7 cellular contexts compared by ENCODE assay signal in genomic region chr10:43446219-43447017, GRCh38. TPM values are rescaled to one million over a fixed set of nuclear protein-coding genes. Genes with fewer than 3 reads are reported as not detected.
DNase-seq lines count a peak whose midpoint lies in the region; ATAC-seq, FAIRE-seq and TF ChIP-seq lines count a peak whose summit lies in the region.
"Not testable (repeated sequence)": the region's sequence is repeated elsewhere in the genome, so short reads cannot be mapped to it uniquely, and the experiment has no call there.

No MANE protein-coding gene starts in this region.

- H3K9me3 Mint-ChIP-seq in activated CD8-positive, alpha-beta T cell treated with anti-CD3 and anti-CD28 coated beads for 36 hours, result not testable (repeated sequence)

- BruUV-seq in K562 (replicated peaks; lab: Mats Ljungman, UMichigan); HepG2 (replicated peaks; lab: Mats Ljungman, UMichigan): not testable (repeated sequence)

- DNase-seq in DND-41, result peak; percentile 57
- DNase-seq in T-helper 17 cell; K562 (ENCODE audit: extremely low read depth in 1 of 4, low spot score in 3 of 4); HepG2 (ENCODE audit: low spot score): not testable (repeated sequence)
- DNase-seq in activated CD8-positive, alpha-beta T cell treated with anti-CD3 and anti-CD28 coated beads for 36 hours, result peak; percentile 30
- DNase-seq in mesendoderm, result peak; percentile 64

- not testable (repeated sequence) for H3K27me3 ChIP-seq in DND-41 (ENCODE audit: insufficient read depth, low read length, poor library complexity); K562 (ENCODE audit: control insufficient read depth in 2 of 2, insufficient read depth in 2 of 2, low read length in 2 of 2); HepG2 (ENCODE audit: control insufficient read depth in 1 of 2, insufficient read depth in 2 of 2, low read length in 2 of 2); mesendoderm (ENCODE audit: insufficient read depth, low read length, poor library complexity)

- H3K4ac ChIP-seq in mesendoderm (ENCODE audit: low read depth, low read length), result not testable (repeated sequence)

- in situ Hi-C loops in K562 (cut with MboI); HepG2 (cut with HindIII; ENCODE audit: extremely low pct_ligation_motif_present, low pct_unique_long_range_greater_than_20kb): not testable (repeated sequence)

- not testable (repeated sequence) for H3K4me1 Mint-ChIP-seq in T-helper 17 cell; activated CD8-positive, alpha-beta T cell treated with anti-CD3 and anti-CD28 coated beads for 36 hours (ENCODE audit: low read depth)

- not testable (repeated sequence) for TF ChIP-seq RAD21 in K562 (CRISPR knock-in tag; conservative IDR thresholded peaks at IDR 0.05 in 1 of 2, IDR thresholded peaks at IDR 0.05 in 1 of 2); HepG2 (CRISPR knock-in tag; IDR thresholded peaks at IDR 0.05)

- H4K8ac ChIP-seq in mesendoderm (ENCODE audit: low read depth, low read length), result not testable (repeated sequence)

- WGBS in K562 (ENCODE audit: insufficient coverage, low coverage, missing lambda C conversion rate), result 78% methylated on average over 26 of the region's 53 CpGs
- WGBS in HepG2 (ENCODE audit: low lambda C conversion rate), result 98% methylated on average over 13 of the region's 53 CpGs
- WGBS in mesendoderm (ENCODE audit: extremely low coverage, insufficient coverage, low lambda C conversion rate), result no CpG with 5 or more reads among the region's 53 CpGs

- TF ChIP-seq CTCF in DND-41 (IDR thresholded peaks at IDR 0.05; ENCODE audit: borderline replicate concordance, extremely low read depth, low read length, poor library complexity, severe bottlenecking); HEK293 (tag by site-specific recombination; IDR thresholded peaks at IDR 0.05); activated CD8-positive, alpha-beta T cell treated with anti-CD3 and anti-CD28 coated beads for 36 hours (IDR thresholded peaks at IDR 0.05); K562 (IDR thresholded peaks at IDR 0.05 in 2 of 3, conservative IDR thresholded peaks at IDR 0.05 in 1 of 3; ENCODE audit: insufficient read depth in 2 of 3, low read depth in 1 of 3, low read length in 3 of 3); HepG2 (CRISPR knock-in tag; IDR thresholded peaks at IDR 0.05): not testable (repeated sequence)

- H3K9ac ChIP-seq in DND-41 (ENCODE audit: low read depth, low read length); K562 (ENCODE audit: insufficient read depth in 1 of 2, low read depth in 2 of 2, low read length in 2 of 2); HepG2 (ENCODE audit: insufficient read depth, low read depth, low read length); mesendoderm (ENCODE audit: low read length): not testable (repeated sequence)

- not testable (repeated sequence) for H3K56ac ChIP-seq in mesendoderm (ENCODE audit: low read length)

- H4K5ac ChIP-seq in mesendoderm (ENCODE audit: low read length), result not testable (repeated sequence)

- H3K9me3 ChIP-seq in DND-41 (ENCODE audit: insufficient read depth, low read length, severe bottlenecking); HEK293 (ENCODE audit: control insufficient read depth, insufficient read depth, low read depth, low read length); T-helper 17 cell (ENCODE audit: control insufficient read depth, low read length, poor library complexity, severe bottlenecking); K562 (replicated peaks; ENCODE audit: control insufficient read depth, insufficient read depth, low read depth, low read length); HepG2 (ENCODE audit: low read length): not testable (repeated sequence)

- not testable (repeated sequence) for H4K20me1 ChIP-seq in DND-41 (ENCODE audit: insufficient read depth, low read length); K562 (replicated peaks; ENCODE audit: control insufficient read depth, insufficient read depth, low read length); HepG2 (ENCODE audit: insufficient read depth, low read length)

- not testable (repeated sequence) for H2BK5ac ChIP-seq in mesendoderm (ENCODE audit: low read length)

- H2BK120ac ChIP-seq in mesendoderm (ENCODE audit: low read depth, low read length), result not testable (repeated sequence)

- H3K9me1 ChIP-seq in K562 (ENCODE audit: control insufficient read depth, insufficient read depth, low read length), result not testable (repeated sequence)

- CTCF ChIA-PET in HEK293 (lab: Yijun Ruan, JAX), result interaction anchor here (1.0 kb wide), 1 partner anchor 10 kb away, joined by 3 read pairs; the partner anchor contains the start of gene ZNF487
- CTCF ChIA-PET in activated CD8-positive, alpha-beta T cell treated with anti-CD3 and anti-CD28 coated beads for 36 hours (lab: Charles Lee); K562 (lab: Yijun Ruan, JAX; ENCODE audit: low intra/inter-chr PET ratio); HepG2 (lab: Yijun Ruan, JAX; ENCODE audit: low intra/inter-chr PET ratio, low total read pairs): not testable (repeated sequence)

- not testable (repeated sequence) for TF ChIP-seq POLR2A in K562 (conservative IDR thresholded peaks at IDR 0.05); HepG2 (IDR thresholded peaks at IDR 0.05; ENCODE audit: insufficient read depth in 1 of 2, low read depth in 2 of 2, low read length in 2 of 2)

- H3K4me1 ChIP-seq in DND-41 (ENCODE audit: insufficient read depth, low read length); HEK293 (ENCODE audit: control insufficient read depth, insufficient read depth, low read length); K562 (replicated peaks in 1 of 2; ENCODE audit: control insufficient read depth in 2 of 2, insufficient read depth in 2 of 2, low read length in 2 of 2); mesendoderm (ENCODE audit: control insufficient read depth, low read depth, low read length): not testable (repeated sequence)
- peaks cover 18% of the 10 kb centered on the region for H3K4me1 ChIP-seq in HepG2 (ENCODE audit: insufficient read depth, low read length)

- not testable (repeated sequence) for H3K18ac ChIP-seq in mesendoderm (ENCODE audit: low read length)

- not testable (repeated sequence) for TF ChIP-seq EP300 in K562 (IDR thresholded peaks at IDR 0.05; ENCODE audit: low read length); HepG2 (IDR thresholded peaks at IDR 0.05; ENCODE audit: low read depth in 2 of 2, low read length in 2 of 2); HepG2 (CRISPR knock-in tag; IDR thresholded peaks at IDR 0.05; ENCODE audit: borderline replicate concordance)

- H3K79me1 ChIP-seq in mesendoderm (ENCODE audit: low read length), result not testable (repeated sequence)

- not testable (repeated sequence) for H2BK15ac ChIP-seq in mesendoderm (replicated peaks; ENCODE audit: low read depth)

- not testable (repeated sequence) for H3K4me2 ChIP-seq in DND-41 (ENCODE audit: insufficient read depth, low read length); K562 (ENCODE audit: insufficient read depth, low read length); HepG2 (ENCODE audit: low read depth, low read length); mesendoderm (ENCODE audit: low read length)

- H3K23ac ChIP-seq in mesendoderm (ENCODE audit: low read length), result not testable (repeated sequence)

- H3K27ac Mint-ChIP-seq in T-helper 17 cell; activated CD8-positive, alpha-beta T cell treated with anti-CD3 and anti-CD28 coated beads for 36 hours: not testable (repeated sequence)

- not testable (repeated sequence) for H3K79me2 ChIP-seq in DND-41 (ENCODE audit: insufficient read depth, low read length); K562 (ENCODE audit: control insufficient read depth, insufficient read depth, low read length); HepG2 (ENCODE audit: insufficient read depth, low read length); mesendoderm (ENCODE audit: control insufficient read depth, insufficient read depth, low read length)

- H3K27me3 Mint-ChIP-seq in T-helper 17 cell; activated CD8-positive, alpha-beta T cell treated with anti-CD3 and anti-CD28 coated beads for 36 hours: not testable (repeated sequence)

- FAIRE-seq in K562 (lab: Jason Lieb, UNC); HepG2 (lab: Jason Lieb, UNC): not testable (repeated sequence)

- not testable (repeated sequence) for H2AFZ ChIP-seq in DND-41 (ENCODE audit: low read depth, low read length); K562 (ENCODE audit: low read depth, low read length); HepG2 (ENCODE audit: low read length)

- H3K4me3 ChIP-seq in DND-41 (ENCODE audit: low read depth in 1 of 2, low read length in 2 of 2); HEK293 (ENCODE audit: low read depth, low read length); K562; HepG2 (replicated peaks in 1 of 3; ENCODE audit: insufficient read depth in 1 of 3, low read depth in 2 of 3, low read length in 3 of 3); mesendoderm (ENCODE audit: low read length): not testable (repeated sequence)

- not testable (repeated sequence) for H3K27ac ChIP-seq in DND-41 (ENCODE audit: low read length); HEK293 (ENCODE audit: extremely low read depth, low read depth, low read length); K562 (ENCODE audit: extremely low read depth, low read depth, low read length); HepG2 (ENCODE audit: extremely low read length, insufficient read depth, low read length); mesendoderm (ENCODE audit: low read depth, low read length)

- not testable (repeated sequence) for H2AK5ac ChIP-seq in mesendoderm (ENCODE audit: low read length)

- not testable (repeated sequence) for ATAC-seq in DND-41 (ENCODE audit: insufficient read depth, low read depth); T-helper 17 cell; activated CD8-positive, alpha-beta T cell treated with anti-CD3 and anti-CD28 coated beads for 36 hours; K562; HepG2

- intact Hi-C loops in activated CD8-positive, alpha-beta T cell treated with anti-CD3 and anti-CD28 coated beads for 36 hours (cut with micrococcal nuclease); K562 (cut with micrococcal nuclease); HepG2 (cut with micrococcal nuclease; ENCODE audit: unreplicated experiment): not testable (repeated sequence)

- H3K4me3 Mint-ChIP-seq in T-helper 17 cell, result peak overlapping the region; percentile 28
- H3K4me3 Mint-ChIP-seq in activated CD8-positive, alpha-beta T cell treated with anti-CD3 and anti-CD28 coated beads for 36 hours, result not testable (repeated sequence)

- H3K36me3 ChIP-seq in DND-41 (ENCODE audit: insufficient read depth, low read length); HEK293 (ENCODE audit: control insufficient read depth in 2 of 2, insufficient read depth in 1 of 2, low read length in 2 of 2); K562 (ENCODE audit: control insufficient read depth, insufficient read depth, low read length); HepG2 (replicated peaks in 1 of 2; ENCODE audit: control insufficient read depth in 1 of 2, insufficient read depth in 2 of 2, low read length in 2 of 2); mesendoderm (ENCODE audit: control insufficient read depth, insufficient read depth, low read length): not testable (repeated sequence)

- POLR2A ChIA-PET in HEK293 (lab: Yijun Ruan, JAX); K562 (lab: Yijun Ruan, JAX); HepG2 (lab: Yijun Ruan, JAX): not testable (repeated sequence)
- POLR2A ChIA-PET in activated CD8-positive, alpha-beta T cell treated with anti-CD3 and anti-CD28 coated beads for 36 hours (lab: Charles Lee), result interaction anchor here (0.6 kb wide), 1 partner anchor 8 kb away, joined by 4 read pairs; no protein-coding TSS in a partner anchor

- H3K36me3 Mint-ChIP-seq in T-helper 17 cell (ENCODE audit: low read depth), result not testable (repeated sequence)
- peaks cover 12% of the 10 kb centered on the region for H3K36me3 Mint-ChIP-seq in activated CD8-positive, alpha-beta T cell treated with anti-CD3 and anti-CD28 coated beads for 36 hours (ENCODE audit: low read depth)

RNA-seq across cellular contexts. Expression of gene ZNF487, which starts 9.5 kb away (rescaled TPM):
- total RNA-seq in T-helper 17 cell (1 to 10 TPM; 7.9 to 8.7 TPM), K562 (2014; rRNA removed) (2.7 and 3.2 TPM in 2 replicates), K562 (2014; rRNA removed; fragmentation: Illumina TruSeq; extraction: Trizol) (4.1 and 4.3 TPM in 2 replicates), K562 (2015; rRNA removed; fragmentation: Illumina TruSeq; extraction: Trizol) (3.7 and 4.3 TPM in 2 replicates), K562 (2021) (1.9 and 3.5 TPM in 2 replicates), HepG2 (2016; rRNA removed; fragmentation: Illumina TruSeq; extraction: Trizol) (6.1 and 7.4 TPM in 2 replicates)
- 1 to 10 TPM; 1.4 to 1.9 TPM for total RNA-seq in activated CD8-positive, alpha-beta T cell treated with anti-CD3 and anti-CD28 coated beads for 36 hours
- 4.8 and 7.6 TPM in 2 replicates for total RNA-seq in K562 (2011; cell fraction: chromatin; rRNA removed; ENCODE audit: low replicate concordance)
- 4.8 and 5.1 TPM in 2 replicates for total RNA-seq in K562 (2011; cell fraction: nucleolus; rRNA removed)
- 5.8 and 8.5 TPM in 2 replicates for total RNA-seq in K562 (2011; cell fraction: nucleoplasm; rRNA removed)
- polyA plus RNA-seq in K562 (2011; rRNA removed) (5.5 and 5.9 TPM in 2 replicates), K562 (2014; fragmentation: Illumina TruSeq; extraction: Trizol) (4.1 and 4.2 TPM in 2 replicates), K562 (2014; fragmentation: Nextera tagmentation; extraction: Ambion mirVana) (1 to 10 TPM; 6.1 to 6.5 TPM), K562 (2014; rRNA removed) (3.2 and 3.7 TPM in 2 replicates), HepG2 (2011; rRNA removed) (6.6 and 8.8 TPM in 2 replicates)
- polyA plus RNA-seq in K562 (2011; cell fraction: cytosol; rRNA removed), result 4.7 and 4.9 TPM in 2 replicates
- polyA plus RNA-seq in K562 (2011; cell fraction: nucleus; rRNA removed), result 2.3 and 3.1 TPM in 2 replicates
- polyA plus RNA-seq in K562 (2012), result 2.6 and 6.6 TPM in 2 replicates
- polyA minus RNA-seq in K562 (2011; rRNA and poly(A)+ RNA removed), result 1.4 and 1.7 TPM in 2 replicates
- polyA minus RNA-seq in K562 (2011; cell fraction: cytosol; rRNA and poly(A)+ RNA removed), result 1.3 and 1.7 TPM in 2 replicates
- polyA minus RNA-seq in K562 (2011; cell fraction: nucleus; rRNA and poly(A)+ RNA removed), result 1.3 and 2.7 TPM in 2 replicates
- total RNA-seq in HepG2 (2016; cell fraction: cytosol; rRNA removed; fragmentation: Illumina TruSeq; extraction: Trizol; ENCODE audit: low read depth), result 3.3 and 6.4 TPM in 2 replicates
- 6.3 and 8.8 TPM in 2 replicates for total RNA-seq in HepG2 (2016; cell fraction: insoluble cytoplasmic fraction; rRNA removed; fragmentation: Illumina TruSeq; extraction: Trizol)
- 5.5 and 7.7 TPM in 2 replicates for total RNA-seq in HepG2 (2016; cell fraction: membrane; rRNA removed; fragmentation: Illumina TruSeq; extraction: Trizol)
- 3.5 and 6.0 TPM in 2 replicates for total RNA-seq in HepG2 (2016; cell fraction: nucleus; rRNA removed; fragmentation: Illumina TruSeq; extraction: Trizol)
- polyA plus RNA-seq in HepG2 (2011; cell fraction: cytosol; rRNA removed), result 3.6 and 5.2 TPM in 2 replicates
- 1.8 and 13.7 TPM in 2 replicates for polyA plus RNA-seq in HepG2 (2011; cell fraction: nucleus; rRNA removed)
- 2.6 and 3.3 TPM in 2 replicates for polyA plus RNA-seq in HepG2 (2012)
- 5.4 and 5.7 TPM in 2 replicates for polyA plus RNA-seq in HepG2 (2016; cell fraction: cytosol; fragmentation: Illumina TruSeq; extraction: Trizol; ENCODE audit: low read depth)
- 5.9 and 7.2 TPM in 2 replicates for polyA plus RNA-seq in HepG2 (2016; cell fraction: insoluble cytoplasmic fraction; fragmentation: Illumina TruSeq; extraction: Trizol; ENCODE audit: low read depth)
- 6.0 and 8.7 TPM in 2 replicates for polyA plus RNA-seq in HepG2 (2016; cell fraction: membrane; fragmentation: Illumina TruSeq; extraction: Trizol; ENCODE audit: low read depth)
- polyA plus RNA-seq in HepG2 (2016; cell fraction: nucleus; fragmentation: Illumina TruSeq; extraction: Trizol; ENCODE audit: insufficient read depth, low read depth), result 4.2 and 8.8 TPM in 2 replicates
- polyA minus RNA-seq in HepG2 (2011; rRNA and poly(A)+ RNA removed; ENCODE audit: low replicate concordance), result 3.5 and 7.7 TPM in 2 replicates
- 1.1 and 1.7 TPM in 2 replicates for polyA minus RNA-seq in HepG2 (2011; cell fraction: cytosol; rRNA and poly(A)+ RNA removed)
- 4.8 and 6.7 TPM in 2 replicates for polyA minus RNA-seq in HepG2 (2011; cell fraction: nucleus; rRNA and poly(A)+ RNA removed)
- polyA plus RNA-seq in mesendoderm (2013, experiment 1 of 2), result 1.2 TPM
- polyA plus RNA-seq in mesendoderm (2013, experiment 2 of 2), result 1.1 TPM

RNA-seq across cellular contexts. Expression of gene HNRNPF, which starts 37.4 kb away (rescaled TPM):
- total RNA-seq in T-helper 17 cell, result 100 to 1,000 TPM; 131 to 144 TPM
- 100 to 1,000 TPM; 442 to 445 TPM for total RNA-seq in activated CD8-positive, alpha-beta T cell treated with anti-CD3 and anti-CD28 coated beads for 36 hours
- total RNA-seq in K562 (2011; cell fraction: chromatin; rRNA removed; ENCODE audit: low replicate concordance), result 85.6 and 109 TPM in 2 replicates
- 72.0 and 75.3 TPM in 2 replicates for total RNA-seq in K562 (2011; cell fraction: nucleolus; rRNA removed)
- 72.8 and 78.1 TPM in 2 replicates for total RNA-seq in K562 (2011; cell fraction: nucleoplasm; rRNA removed)
- total RNA-seq in K562 (2014; rRNA removed), result 475 and 482 TPM in 2 replicates
- total RNA-seq in K562 (2014; rRNA removed; fragmentation: Illumina TruSeq; extraction: Trizol), result 350 and 367 TPM in 2 replicates
- total RNA-seq in K562 (2015; rRNA removed; fragmentation: Illumina TruSeq; extraction: Trizol), result 425 and 438 TPM in 2 replicates
- 436 and 489 TPM in 2 replicates for total RNA-seq in K562 (2021)
- 331 and 341 TPM in 2 replicates for polyA plus RNA-seq in K562 (2011; rRNA removed)
- polyA plus RNA-seq in K562 (2011; cell fraction: cytosol; rRNA removed), result 281 and 294 TPM in 2 replicates
- 122 and 160 TPM in 2 replicates for polyA plus RNA-seq in K562 (2011; cell fraction: nucleus; rRNA removed)
- polyA plus RNA-seq in K562 (2012), result 322 and 499 TPM in 2 replicates
- 450 and 461 TPM in 2 replicates for polyA plus RNA-seq in K562 (2014; fragmentation: Illumina TruSeq; extraction: Trizol)
- 100 to 1,000 TPM; 192 to 289 TPM for polyA plus RNA-seq in K562 (2014; fragmentation: Nextera tagmentation; extraction: Ambion mirVana)
- 390 and 416 TPM in 2 replicates for polyA plus RNA-seq in K562 (2014; rRNA removed)
- polyA minus RNA-seq in K562 (2011; rRNA and poly(A)+ RNA removed), result 441 and 450 TPM in 2 replicates
- 190 and 194 TPM in 2 replicates for polyA minus RNA-seq in K562 (2011; cell fraction: cytosol; rRNA and poly(A)+ RNA removed)
- polyA minus RNA-seq in K562 (2011; cell fraction: nucleus; rRNA and poly(A)+ RNA removed), result 39.4 and 62.3 TPM in 2 replicates
- total RNA-seq in HepG2 (2016; rRNA removed; fragmentation: Illumina TruSeq; extraction: Trizol), result 308 and 449 TPM in 2 replicates
- total RNA-seq in HepG2 (2016; cell fraction: cytosol; rRNA removed; fragmentation: Illumina TruSeq; extraction: Trizol; ENCODE audit: low read depth), result 44.9 and 49.9 TPM in 2 replicates
- 322 and 435 TPM in 2 replicates for total RNA-seq in HepG2 (2016; cell fraction: insoluble cytoplasmic fraction; rRNA removed; fragmentation: Illumina TruSeq; extraction: Trizol)
- total RNA-seq in HepG2 (2016; cell fraction: membrane; rRNA removed; fragmentation: Illumina TruSeq; extraction: Trizol), result 123 and 131 TPM in 2 replicates
- total RNA-seq in HepG2 (2016; cell fraction: nucleus; rRNA removed; fragmentation: Illumina TruSeq; extraction: Trizol), result 111 and 121 TPM in 2 replicates
- 166 and 177 TPM in 2 replicates for polyA plus RNA-seq in HepG2 (2011; rRNA removed)
- 147 and 166 TPM in 2 replicates for polyA plus RNA-seq in HepG2 (2011; cell fraction: cytosol; rRNA removed)
- 137 and 153 TPM in 2 replicates for polyA plus RNA-seq in HepG2 (2011; cell fraction: nucleus; rRNA removed)
- 134 and 169 TPM in 2 replicates for polyA plus RNA-seq in HepG2 (2012)
- polyA plus RNA-seq in HepG2 (2016; cell fraction: cytosol; fragmentation: Illumina TruSeq; extraction: Trizol; ENCODE audit: low read depth), result 19.5 and 22.4 TPM in 2 replicates
- polyA plus RNA-seq in HepG2 (2016; cell fraction: insoluble cytoplasmic fraction; fragmentation: Illumina TruSeq; extraction: Trizol; ENCODE audit: low read depth), result 388 and 410 TPM in 2 replicates
- polyA plus RNA-seq in HepG2 (2016; cell fraction: membrane; fragmentation: Illumina TruSeq; extraction: Trizol; ENCODE audit: low read depth), result 49.0 and 51.7 TPM in 2 replicates
- 178 and 179 TPM in 2 replicates for polyA plus RNA-seq in HepG2 (2016; cell fraction: nucleus; fragmentation: Illumina TruSeq; extraction: Trizol; ENCODE audit: insufficient read depth, low read depth)
- 271 and 284 TPM in 2 replicates for polyA minus RNA-seq in HepG2 (2011; rRNA and poly(A)+ RNA removed; ENCODE audit: low replicate concordance)
- polyA minus RNA-seq in HepG2 (2011; cell fraction: cytosol; rRNA and poly(A)+ RNA removed), result 121 and 128 TPM in 2 replicates
- 64.2 and 75.8 TPM in 2 replicates for polyA minus RNA-seq in HepG2 (2011; cell fraction: nucleus; rRNA and poly(A)+ RNA removed)
- polyA plus RNA-seq in mesendoderm (2013, experiment 1 of 2), result 258 TPM
- polyA plus RNA-seq in mesendoderm (2013, experiment 2 of 2), result 258 TPM
